19 cellular contexts compared by ENCODE assay signal in genomic region chr5:92544567-92544966, GRCh38.
A peak's percentile ranks its signal among the peaks of the same experiment; 100 is the strongest.
DNase-seq lines count a peak whose midpoint lies in the region; ATAC-seq and TF ChIP-seq lines count a peak whose summit lies in the region.
"Had no signal": no experiment of that assay in that cellular context is flagged by ENCODE, and none has a peak within 500 bp of the region (broad histone marks: within the 10 kb centered on the region; RNA-seq: fewer than 3 reads in every experiment).

No MANE protein-coding gene starts in this region.

- peak overlapping the region; percentile 47 to 69 (median 54) for H3K27ac Mint-ChIP-seq in nephron
- H3K27ac Mint-ChIP-seq: CD14-positive monocyte had no signal

- DNase-seq in AG04450 (ENCODE audit: low read depth, low spot score) (peak; percentile 33), adipocyte (ENCODE audit: low read depth) (peak; percentile 81), fibroblast of lung (ENCODE audit: low read depth in 2 of 2) (peak; percentile 38 to 82), G401 (ENCODE audit: low spot score) (no peak), NCI-H345 treated with DMSO at 0.1 percent for 48 hours (lab: John Stamatoyannopoulos, UW; ENCODE audit: unreplicated experiment) (no peak), prostate gland (ENCODE audit: low spot score) (no peak)
- DNase-seq: Caco-2; DMS53; GOT3; KBM-7; NCI-H1048; NCI-H146; NCI-H226; NCI-H526 treated with DMSO at 0.1 percent for 48 hours; NK-92 treated with Interleukin-12 subunit alpha and Interleukin-12 subunit beta, amount 100 ng/mL, for 24 hours; PC-3 had no signal

- CTCF ChIA-PET in AG04450 (lab: Charles Lee) = interaction anchor here (1.4 kb wide), 1 partner anchor 143 kb away, joined by 3 read pairs; no protein-coding TSS in a partner anchor

- no peaks in the 10 kb centered on the region for H3K36me3 Mint-ChIP-seq in nephron (ENCODE audit: low read depth)
- H3K36me3 Mint-ChIP-seq: CD14-positive monocyte had no signal

- H3K9me3 ChIP-seq in AG04450 (ENCODE audit: control insufficient read depth, insufficient read depth, low read length) (no peaks in the 10 kb centered on the region), adipocyte (ENCODE audit: control insufficient read depth, low read length) (no peaks in the 10 kb centered on the region), fibroblast of lung (ENCODE audit: control insufficient read depth, insufficient read depth, low read depth, low read length) (no peaks in the 10 kb centered on the region), prostate gland (no peaks in the 10 kb centered on the region)
- H3K9me3 ChIP-seq: Caco-2 had no signal

- H3K9ac ChIP-seq in adipocyte (ENCODE audit: low read length) (peak overlapping the region; percentile 69), fibroblast of lung (ENCODE audit: insufficient read depth, low read length) (no peak overlapping the region)

- peaks cover 11% of the 10 kb centered on the region for H3K4me1 Mint-ChIP-seq in nephron
- H3K4me1 Mint-ChIP-seq: CD14-positive monocyte had no signal

- ATAC-seq in GM18505 (IDR thresholded peaks at IDR 0.05; ENCODE audit: unreplicated experiment) = no peak
- ATAC-seq: PC-3 had no signal

- H3K36me3 ChIP-seq in adipocyte (ENCODE audit: control insufficient read depth, insufficient read depth, low read length, severe bottlenecking) = no peaks in the 10 kb centered on the region
- no peaks in the 10 kb centered on the region for H3K36me3 ChIP-seq in fibroblast of lung (ENCODE audit: control insufficient read depth, insufficient read depth, low read length)
- no peaks in the 10 kb centered on the region for H3K36me3 ChIP-seq in prostate gland

- H3K27me3 ChIP-seq in AG04450 (ENCODE audit: control insufficient read depth, insufficient read depth, low read length) (no peaks in the 10 kb centered on the region), adipocyte (replicated peaks; ENCODE audit: control insufficient read depth, insufficient read depth, low read length) (no peaks in the 10 kb centered on the region), fibroblast of lung (ENCODE audit: control insufficient read depth, insufficient read depth, low read length) (no peaks in the 10 kb centered on the region), prostate gland (replicated peaks; ENCODE audit: insufficient read depth) (no peaks in the 10 kb centered on the region)

- H3K27ac ChIP-seq in AG04450 (ENCODE audit: low read depth, low read length) (no peak overlapping the region), fibroblast of lung (ENCODE audit: insufficient read depth, low read length) (no peak overlapping the region), prostate gland (no peak overlapping the region)

- no peak for TF ChIP-seq POLR2A in GM18505 (IDR thresholded peaks at IDR 0.05; ENCODE audit: borderline replicate concordance, extremely low read depth, insufficient read depth, insufficient read length)
- no peak for TF ChIP-seq POLR2A in prostate gland (IDR thresholded peaks at IDR 0.05)

- H2AFZ ChIP-seq in fibroblast of lung (ENCODE audit: low read length) = no peak overlapping the region

- 91% methylated on average over 2 of the region's 2 CpGs for WGBS in prostate gland

- peaks cover 18% of the 10 kb centered on the region for H3K4me1 ChIP-seq in adipocyte (ENCODE audit: control insufficient read depth, insufficient read depth, low read length)
- H3K4me1 ChIP-seq in fibroblast of lung (ENCODE audit: control insufficient read depth, extremely low read depth, insufficient read depth, low read length) = no peaks in the 10 kb centered on the region
- no peaks in the 10 kb centered on the region for H3K4me1 ChIP-seq in prostate gland (replicated peaks)
- H3K4me1 ChIP-seq: Caco-2 had no signal

- POLR2A ChIA-PET in AG04450 (lab: Yijun Ruan, JAX) = no interaction called here

- no peaks in the 10 kb centered on the region for H3K9me3 Mint-ChIP-seq in nephron

- intact Hi-C loops in prostate gland (cut with DNase I) = no loop called here

- H3K79me2 ChIP-seq in fibroblast of lung (ENCODE audit: control insufficient read depth, insufficient read depth, low read length) = no peaks in the 10 kb centered on the region

- H3K4me3 Mint-ChIP-seq in nephron = no peak overlapping the region
- H3K4me3 Mint-ChIP-seq: CD14-positive monocyte had no signal

- in situ Hi-C loops in G401 (cut with HindIII; ENCODE audit: low sequenced_read_pairs) = no loop called here

- H3K4me2 ChIP-seq in fibroblast of lung (ENCODE audit: extremely low read depth, insufficient read depth, low read length) = no peak overlapping the region

- TF ChIP-seq CTCF in AG04450 (IDR thresholded peaks at IDR 0.05; ENCODE audit: low read depth, low read length) = no peak
- no peak for TF ChIP-seq CTCF in fibroblast of lung (conservative IDR thresholded peaks at IDR 0.05 in 1 of 2, IDR thresholded peaks at IDR 0.05 in 1 of 2; ENCODE audit: low read depth in 1 of 2, low read length in 2 of 2)
- no peak for TF ChIP-seq CTCF in nephron (IDR thresholded peaks at IDR 0.05; ENCODE audit: unreplicated experiment in 3 of 3)
- no peak for TF ChIP-seq CTCF in prostate gland (IDR thresholded peaks at IDR 0.05)

- no peaks in the 10 kb centered on the region for H4K20me1 ChIP-seq in fibroblast of lung (ENCODE audit: control insufficient read depth, extremely low read depth, insufficient read depth, low read length)

- H3K27me3 Mint-ChIP-seq in nephron (ENCODE audit: low read depth) = no peaks in the 10 kb centered on the region

- H3K4me3 ChIP-seq in AG04450 (ENCODE audit: low read depth, low read length) = no peak overlapping the region
- no peak overlapping the region for H3K4me3 ChIP-seq in adipocyte (ENCODE audit: low read length)
- no peak overlapping the region for H3K4me3 ChIP-seq in fibroblast of lung (replicated peaks in 1 of 4; ENCODE audit: control extremely low read depth in 1 of 4, insufficient read depth in 1 of 4, low read depth in 3 of 4, low read length in 4 of 4)
- H3K4me3 ChIP-seq in prostate gland = no peak overlapping the region

Comparison
In these comparisons a context has a peak if more than half of its experiments do, and no peak if none do; other contexts are left out.
1. DNase-seq: peak in AG04450 (single experiment), adipocyte (single experiment) and fibroblast of lung (2 of 2); none in G401 (single experiment), NCI-H345 treated with DMSO at 0.1 percent for 48 hours (single experiment) and prostate gland (single experiment).